In genomic region chr21:42299324-42300044, GRCh38 we compare ENCODE assay signal across 13 cellular contexts. TPM values are rescaled to one million over a fixed set of nuclear protein-coding genes. Genes with fewer than 3 reads are reported as not detected.
DNase-seq lines count a peak whose midpoint lies in the region; ATAC-seq lines count a peak whose summit lies in the region.
"Had no signal": no experiment of that assay in that cellular context is flagged by ENCODE, and none has a peak within 500 bp of the region (broad histone marks: within the 10 kb centered on the region; RNA-seq: fewer than 3 reads in every experiment).

No MANE protein-coding gene starts in this region.

- no peaks in the 10 kb centered on the region for H3K9me3 Mint-ChIP-seq in activated CD4-positive, alpha-beta memory T cell treated with anti-CD3 and anti-CD28 coated beads, Interleukin-2, amount 10 ng/mL, durations not matched to agents 7 days and 5 days

- ATAC-seq in left ventricle myocardium superior: peak; percentile 70
- ATAC-seq: foreskin keratinocyte had no signal

- H3K27me3 Mint-ChIP-seq in activated CD4-positive, alpha-beta memory T cell treated with anti-CD3 and anti-CD28 coated beads, Interleukin-2, amount 10 ng/mL, durations not matched to agents 7 days and 5 days: no peaks in the 10 kb centered on the region

- H3K4me3 Mint-ChIP-seq in activated CD4-positive, alpha-beta memory T cell treated with anti-CD3 and anti-CD28 coated beads, Interleukin-2, amount 10 ng/mL, durations not matched to agents 7 days and 5 days: no peak overlapping the region

- peaks cover 14% of the 10 kb centered on the region for H3K36me3 Mint-ChIP-seq in activated CD4-positive, alpha-beta memory T cell treated with anti-CD3 and anti-CD28 coated beads, Interleukin-2, amount 10 ng/mL, durations not matched to agents 7 days and 5 days (ENCODE audit: low read depth)

- DNase-seq in activated T-cell treated with anti-CD3 and anti-CD28 coated beads for 48 hours (ENCODE audit: low read depth) (peak; percentile 20), activated T-cell treated with anti-CD3 and anti-CD28 coated beads for 4 hours (no peak), left ventricle myocardium superior (peak; percentile 63), substantia nigra (lab: John Stamatoyannopoulos, UW) (peak in 1 of 49 donors; percentile 12), GDM1 (lab: John Stamatoyannopoulos, UW) (no peak), NCI-H1417 (lab: John Stamatoyannopoulos, UW) (no peak), C1 segment of cervical spinal cord (lab: John Stamatoyannopoulos, UW) (no peak)
- peak; percentile 55 for DNase-seq in activated CD4-positive, alpha-beta memory T cell treated with anti-CD3 and anti-CD28 coated beads, Interleukin-2, amount 10 ng/mL, durations not matched to agents 7 days and 5 days
- DNase-seq: NCI-H1436, pancreas, SW 1271 had no signal

- H3K4me1 Mint-ChIP-seq in activated CD4-positive, alpha-beta memory T cell treated with anti-CD3 and anti-CD28 coated beads, Interleukin-2, amount 10 ng/mL, durations not matched to agents 7 days and 5 days: peaks cover 24% of the 10 kb centered on the region

- intact Hi-C loops in left ventricle myocardium superior (cut with micrococcal nuclease): no loop called here

- CTCF ChIA-PET in activated CD4-positive, alpha-beta memory T cell treated with anti-CD3 and anti-CD28 coated beads, Interleukin-2, amount 10 ng/mL, durations not matched to agents 7 days and 5 days (lab: Charles Lee): interaction anchor here (2.1 kb wide), 1 partner anchor 11 kb away, joined by 7 read pairs; no protein-coding TSS in a partner anchor

- H3K27ac Mint-ChIP-seq in activated CD4-positive, alpha-beta memory T cell treated with anti-CD3 and anti-CD28 coated beads, Interleukin-2, amount 10 ng/mL, durations not matched to agents 7 days and 5 days: peak overlapping the region; percentile 37

- POLR2A ChIA-PET in activated CD4-positive, alpha-beta memory T cell treated with anti-CD3 and anti-CD28 coated beads, Interleukin-2, amount 10 ng/mL, durations not matched to agents 7 days and 5 days (lab: Charles Lee): no interaction called here

- H3K27ac ChIP-seq in substantia nigra (ENCODE audit: low read depth, low read length, poor library complexity, severe bottlenecking): peak overlapping the region; percentile 19
- H3K27ac ChIP-seq: foreskin keratinocyte, pancreas, thoracic aorta had no signal

RNA-seq across cellular contexts. Expression of gene TFF3, which starts 15.7 kb away (rescaled TPM):
- not detected for total RNA-seq in activated CD4-positive, alpha-beta memory T cell treated with anti-CD3 and anti-CD28 coated beads, Interleukin-2, amount 10 ng/mL, durations not matched to agents 7 days and 5 days
- total RNA-seq in left ventricle myocardium superior: 5.3 TPM
- total RNA-seq: foreskin keratinocyte had no signal

RNA-seq across cellular contexts. Expression of gene TFF2, which starts 51.3 kb away (rescaled TPM):
- total RNA-seq in activated CD4-positive, alpha-beta memory T cell treated with anti-CD3 and anti-CD28 coated beads, Interleukin-2, amount 10 ng/mL, durations not matched to agents 7 days and 5 days: not detected
- not detected for total RNA-seq in left ventricle myocardium superior
- total RNA-seq: foreskin keratinocyte had no signal

Comparison
In these comparisons a context has a peak if more than half of its experiments do, and no peak if none do; other contexts are left out.
1. DNase-seq: peak in activated T-cell treated with anti-CD3 and anti-CD28 coated beads for 48 hours (single experiment), activated CD4-positive, alpha-beta memory T cell treated with anti-CD3 and anti-CD28 coated beads, Interleukin-2, amount 10 ng/mL, durations not matched to agents 7 days and 5 days (single experiment) and left ventricle myocardium superior (single experiment); none in activated T-cell treated with anti-CD3 and anti-CD28 coated beads for 4 hours (single experiment), GDM1 (single experiment), NCI-H1417 (0 of 3) and C1 segment of cervical spinal cord (0 of 14).